Comparison of ENCODE assay signal across 9 cellular contexts in the genomic region with DNA sequence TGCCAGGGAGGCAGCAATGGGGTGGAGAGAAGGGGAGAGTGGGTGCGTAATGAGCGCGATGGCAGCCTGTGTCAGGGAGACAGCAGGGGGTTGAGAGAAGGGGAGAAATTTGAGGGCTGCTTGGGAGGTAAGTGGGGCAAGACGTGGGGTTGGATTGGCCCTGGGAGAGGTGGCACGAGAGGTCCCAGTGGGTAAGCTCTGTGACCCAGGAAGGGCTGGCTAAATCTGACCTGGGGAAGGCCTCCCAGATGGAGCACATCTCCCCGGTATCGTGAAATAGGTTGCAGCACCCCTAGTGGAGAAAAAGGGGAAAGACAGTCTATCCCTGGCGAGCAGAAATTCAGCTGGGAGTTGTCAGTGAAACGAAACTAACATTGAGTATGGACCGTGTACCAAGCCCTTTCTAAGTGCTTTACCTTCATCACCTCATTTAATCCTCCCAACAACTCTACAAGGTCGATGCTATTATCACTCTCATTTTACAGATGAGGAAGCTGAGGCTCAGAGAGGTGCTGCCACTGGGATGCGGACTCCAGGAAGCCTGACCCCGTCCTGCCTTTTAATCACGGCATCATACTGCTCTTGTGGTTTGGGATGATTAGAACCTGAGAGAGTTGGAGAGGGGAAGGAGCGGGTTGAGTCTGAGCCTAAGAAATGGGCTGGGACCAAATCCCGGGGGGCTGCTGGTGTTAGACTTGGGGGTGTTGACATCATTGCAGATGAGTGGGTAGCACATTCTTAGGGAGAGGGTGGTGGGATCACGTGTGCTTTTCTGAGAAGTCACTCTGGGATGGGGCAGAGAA. TPM values are rescaled to one million over a fixed set of nuclear protein-coding genes. Genes with fewer than 3 reads are reported as not detected.
DNase-seq lines count a peak whose midpoint lies in the region; ATAC-seq and TF ChIP-seq lines count a peak whose summit lies in the region.
"Had no signal": no experiment of that assay in that cellular context is flagged by ENCODE, and none has a peak within 500 bp of the region (broad histone marks: within the 10 kb centered on the region; RNA-seq: fewer than 3 reads in every experiment).

No MANE protein-coding gene starts in this region.

- H3K27ac ChIP-seq in OCI-LY7 (ENCODE audit: low read depth, low read length, poor library complexity, severe bottlenecking) (peak overlapping the region; percentile 85), urinary bladder (ENCODE audit: low read depth) (peak overlapping the region; percentile 49)
- H3K27ac ChIP-seq: epithelial cell of prostate had no signal

- H3K4me1 ChIP-seq in OCI-LY7 (ENCODE audit: insufficient read depth, low read length, poor library complexity, severe bottlenecking) (peaks cover 92% of the 10 kb centered on the region), urinary bladder (ENCODE audit: insufficient read depth) (no peaks in the 10 kb centered on the region)

- no peaks in the 10 kb centered on the region for H3K9me3 Mint-ChIP-seq in nephron

- H3K36me3 ChIP-seq in OCI-LY7 (ENCODE audit: insufficient read depth, low read length) (peaks cover 8% of the 10 kb centered on the region; the same call in 1 of the 2 replicates), urinary bladder (ENCODE audit: insufficient read depth) (no peaks in the 10 kb centered on the region)

- peak; percentile 93 for TF ChIP-seq CTCF in OCI-LY7 (conservative IDR thresholded peaks at IDR 0.05; ENCODE audit: low read length)
- TF ChIP-seq CTCF in nephron (IDR thresholded peaks at IDR 0.05; ENCODE audit: unreplicated experiment in 3 of 3), result peak; percentile 87 to 93 (median 88)

- intact Hi-C loops in OCI-LY7 (cut with micrococcal nuclease; ENCODE audit: unreplicated experiment), result loop anchor here (2.0 kb wide), 2 partner anchors 42 to 80 kb away; no protein-coding TSS in a partner anchor

- H3K4me2 ChIP-seq in OCI-LY7 (ENCODE audit: low read length), result peak overlapping the region; percentile 83

- WGBS in urinary bladder, result 28% methylated on average over 17 of the region's 17 CpGs

- no peaks in the 10 kb centered on the region for H3K27me3 Mint-ChIP-seq in nephron (ENCODE audit: low read depth)

- peak overlapping the region; percentile 86 to 97 (median 91) for H3K27ac Mint-ChIP-seq in nephron

- no peaks in the 10 kb centered on the region for H3K9me3 ChIP-seq in OCI-LY7 (ENCODE audit: low read length)

- H2AFZ ChIP-seq in OCI-LY7 (ENCODE audit: low read length), result peak overlapping the region; percentile 3; the same call in 1 of the 2 replicates

- peak overlapping the region; percentile 21 to 59 (median 56) for H3K4me3 Mint-ChIP-seq in nephron

- peak; percentile 74 for DNase-seq in DMS79 treated with DMSO at 0.1 percent for 48 hours (lab: John Stamatoyannopoulos, UW)
- DNase-seq in HuH-7.5 (ENCODE audit: low spot score), result peak; percentile 81
- peak; percentile 82 for DNase-seq in OCI-LY7 (ENCODE audit: low spot score)
- peak; percentile 80 for DNase-seq in activated effector memory CD4-positive, alpha-beta T cell treated with anti-CD3 and anti-CD28 coated beads, Interleukin-2, amount 50 U/mL, for 16 hours
- DNase-seq in fibroblast of the conjunctiva (ENCODE audit: low read depth), result peak; percentile 64

- ATAC-seq in GM21367 (IDR thresholded peaks at IDR 0.05; ENCODE audit: unreplicated experiment), result no peak

- H3K4me1 Mint-ChIP-seq in nephron, result peaks cover 46% of the 10 kb centered on the region

- peaks cover 13% of the 10 kb centered on the region; the same call in 1 of the 2 replicates for H3K79me2 ChIP-seq in OCI-LY7 (ENCODE audit: insufficient read depth, low read depth, low read length)

- no peaks in the 10 kb centered on the region for H4K20me1 ChIP-seq in OCI-LY7 (ENCODE audit: insufficient read depth, low read length)

- POLR2A ChIA-PET in OCI-LY7 (lab: Charles Lee), result interaction anchor here (0.6 to 2.3 kb wide), 17 partner anchors 14 to 106 kb away, joined by 3 to 21 read pairs (median 4); partner anchors contain the start of gene ID3

- H3K4me3 ChIP-seq in OCI-LY7 (ENCODE audit: low read depth, low read length, poor library complexity, severe bottlenecking) (peak overlapping the region; percentile 52), urinary bladder (ENCODE audit: low read depth, low read length) (peak overlapping the region; percentile 14)

- CTCF ChIA-PET in OCI-LY7 (lab: Charles Lee; ENCODE audit: unreplicated experiment), result interaction anchor here (0.6 to 1.3 kb wide), 10 partner anchors 14 to 90 kb away, joined by 3 to 8 read pairs (median 4); no protein-coding TSS in a partner anchor

- no TSS peak for BruUV-seq in OCI-LY7 (replicated peaks; lab: Mats Ljungman, UMichigan)

- H3K36me3 Mint-ChIP-seq in nephron (ENCODE audit: low read depth), result no peaks in the 10 kb centered on the region

- H3K9me2 ChIP-seq in OCI-LY7 (ENCODE audit: insufficient read depth, low read length), result no peaks in the 10 kb centered on the region

RNA-seq across cellular contexts. Expression of gene RPL11, which starts 56.6 kb away (rescaled TPM):
- total RNA-seq in OCI-LY7 (2014; rRNA removed; shearing (Covaris generic)), result 1,891 and 2,496 TPM in 2 replicates
- 1,767 and 1,774 TPM in 2 replicates for total RNA-seq in OCI-LY7 (2022)
- total RNA-seq in urinary bladder, result 959 TPM
- polyA plus RNA-seq in urinary bladder, result 2,380 TPM
